8 cellular contexts compared by ENCODE assay signal in genomic region chr18:22347624-22348511, GRCh38.
DNase-seq lines count a peak whose midpoint lies in the region; ATAC-seq and TF ChIP-seq lines count a peak whose summit lies in the region.

No MANE protein-coding gene starts in this region.

- BruUV-seq in HCT116 (replicated peaks; lab: Mats Ljungman, UMichigan) = no TSS peak

- peaks cover 41% of the 10 kb centered on the region for H3K4me1 Mint-ChIP-seq in activated T-cell treated with anti-CD3 and anti-CD28 coated beads, Interleukin-2, amount 50 U/mL, for 4 hours (ENCODE audit: low read depth)

- RAD21 ChIA-PET in HCT116 (lab: Charles Lee; ENCODE audit: low non-redundant PET in 1 of 2, low total read pairs in 2 of 2, uncharacterized antibody in 2 of 2, unreplicated experiment in 2 of 2) = no interaction called here

- TF ChIP-seq POLR2A in HCT116 (IDR thresholded peaks at IDR 0.05; ENCODE audit: borderline replicate concordance, extremely low read depth, insufficient read depth, insufficient read length) = no peak
- TF ChIP-seq POLR2A in sigmoid colon (IDR thresholded peaks at IDR 0.05) = no peak

- H3K4me1 ChIP-seq in HCT116 (ENCODE audit: control insufficient read depth in 1 of 2, insufficient read depth in 2 of 2, low read length in 2 of 2) = peaks cover 25 to 40% of the 10 kb centered on the region in 2 experiments
- H3K4me1 ChIP-seq in hepatocyte (ENCODE audit: insufficient read depth) = peaks cover 39% of the 10 kb centered on the region
- peaks cover 0 to 28% (median 23%) of the 10 kb centered on the region in 4 donors for H3K4me1 ChIP-seq in sigmoid colon

- H3K36me3 Mint-ChIP-seq in activated T-cell treated with anti-CD3 and anti-CD28 coated beads, Interleukin-2, amount 50 U/mL, for 4 hours (ENCODE audit: insufficient read depth) = no peaks in the 10 kb centered on the region

- H3K27me3 ChIP-seq in HCT116 (ENCODE audit: insufficient read depth, low read length) (no peaks in the 10 kb centered on the region), hepatocyte (no peaks in the 10 kb centered on the region), sigmoid colon (peaks cover 0 to 7% (median 0%) of the 10 kb centered on the region in 3 donors)

- H3K27ac ChIP-seq in HCT116 (ENCODE audit: low read depth, low read length) (no peak overlapping the region; the same call in 1 of the 2 replicates), hepatocyte (peak overlapping the region; percentile 93), sigmoid colon (peak overlapping the region; percentile 45 to 79 (median 59))

- intact Hi-C loops in HCT116 (cut with micrococcal nuclease) = no loop called here
- intact Hi-C loops in sigmoid colon (cut with DNase I) = loop anchor here (5.0 to 10.0 kb wide), 2 partner anchors 153 to 181 kb away; partner anchors contain the start of gene GATA6

- H3K9me2 ChIP-seq in HCT116 (ENCODE audit: insufficient read depth) (no peaks in the 10 kb centered on the region), hepatocyte (replicated peaks; ENCODE audit: insufficient read depth) (no peaks in the 10 kb centered on the region)

- 9% methylated on average over 25 of the region's 25 CpGs for WGBS in hepatocyte (ENCODE audit: low lambda C conversion rate, missing lambda C conversion rate)
- 4 to 11% methylated on average over 25 of the region's 25 CpGs for WGBS in sigmoid colon, 2 donors

- no peaks in the 10 kb centered on the region for H3K9me3 ChIP-seq in HCT116 (ENCODE audit: control insufficient read depth in 1 of 2, insufficient read depth in 1 of 2, low read depth in 1 of 2, low read length in 2 of 2)
- no peaks in the 10 kb centered on the region for H3K9me3 ChIP-seq in hepatocyte (ENCODE audit: low read depth)
- no peaks in the 10 kb centered on the region for H3K9me3 ChIP-seq in sigmoid colon

- TF ChIP-seq CTCF in HCT116 (IDR thresholded peaks at IDR 0.05 in 2 of 3, conservative IDR thresholded peaks at IDR 0.05 in 1 of 3; ENCODE audit: borderline replicate concordance in 1 of 3, insufficient read depth in 1 of 3, low read depth in 2 of 3, low read length in 2 of 3) (no peak), hepatocyte (IDR thresholded peaks at IDR 0.05; ENCODE audit: poor library complexity) (no peak), sigmoid colon (IDR thresholded peaks at IDR 0.05) (no peak)

- peaks cover 37% of the 10 kb centered on the region for H3K27me3 Mint-ChIP-seq in activated T-cell treated with anti-CD3 and anti-CD28 coated beads, Interleukin-2, amount 50 U/mL, for 4 hours (ENCODE audit: low read depth)

- no peaks in the 10 kb centered on the region for H3K36me3 ChIP-seq in HCT116 (ENCODE audit: control insufficient read depth in 1 of 2, insufficient read depth in 2 of 2, low read length in 2 of 2)
- no peaks in the 10 kb centered on the region for H3K36me3 ChIP-seq in hepatocyte (replicated peaks; ENCODE audit: insufficient read depth, low read depth)
- no peaks in the 10 kb centered on the region for H3K36me3 ChIP-seq in sigmoid colon

- peak overlapping the region; percentile 73 for H3K4me3 Mint-ChIP-seq in activated T-cell treated with anti-CD3 and anti-CD28 coated beads, Interleukin-2, amount 50 U/mL, for 4 hours

- no peak for TF ChIP-seq EP300 in sigmoid colon (IDR thresholded peaks at IDR 0.05)

- CTCF ChIA-PET in HCT116 (lab: Charles Lee) = interaction anchor here (0.7 kb wide), 1 partner anchor 14 kb away, joined by 3 read pairs; no protein-coding TSS in a partner anchor

- no peaks in the 10 kb centered on the region for H4K20me1 ChIP-seq in HCT116 (ENCODE audit: insufficient read depth)
- H4K20me1 ChIP-seq in hepatocyte (ENCODE audit: insufficient read depth, poor library complexity, severe bottlenecking) = no peaks in the 10 kb centered on the region

- H3K79me2 ChIP-seq in HCT116 (ENCODE audit: insufficient read depth, low read length) (no peaks in the 10 kb centered on the region), hepatocyte (peaks cover 8% of the 10 kb centered on the region)

- POLR2A ChIA-PET in HCT116 (lab: Charles Lee) = no interaction called here

- H3K4me3 ChIP-seq in HCT116 (replicated peaks in 1 of 2; ENCODE audit: low read depth in 1 of 2, low read length in 2 of 2) = peak overlapping the region; percentile 24 to 34; a peak in 2 of 4 replicates
- H3K4me3 ChIP-seq in hepatocyte = peak overlapping the region; percentile 5
- peak overlapping the region; percentile 23 to 58 (median 51) for H3K4me3 ChIP-seq in sigmoid colon

- H3K9ac ChIP-seq in HCT116 (ENCODE audit: low read length) = no peak overlapping the region

- H2AFZ ChIP-seq in HCT116 (ENCODE audit: low read depth, low read length, poor library complexity, severe bottlenecking) (peak overlapping the region; percentile 92), hepatocyte (no peak overlapping the region)

- ATAC-seq in HCT116 (no peak), GM19035 (IDR thresholded peaks at IDR 0.05; ENCODE audit: unreplicated experiment) (no peak), HG02588 (IDR thresholded peaks at IDR 0.05; ENCODE audit: unreplicated experiment) (no peak)
- peak; percentile 33 to 46 for ATAC-seq in activated T-cell treated with anti-CD3 and anti-CD28 coated beads, Interleukin-2, amount 50 U/mL, for 4 hours

- peak overlapping the region; percentile 78 for H3K4me2 ChIP-seq in HCT116 (ENCODE audit: low read length)
- H3K4me2 ChIP-seq in hepatocyte = peak overlapping the region; percentile 78

- DNase-seq in HCT116 (ENCODE audit: low read depth, low spot score) (no peak), hepatocyte (ENCODE audit: low spot score) (peak; percentile 38), sigmoid colon (no peak), NCI-H2107 treated with DMSO at 0.1 percent for 48 hours (lab: John Stamatoyannopoulos, UW; ENCODE audit: unreplicated experiment) (no peak), RPMI8226 (no peak)
- no peak for DNase-seq in activated T-cell treated with anti-CD3 and anti-CD28 coated beads, Interleukin-2, amount 50 U/mL, for 4 hours

- peaks cover 6% of the 10 kb centered on the region for H3K9me3 Mint-ChIP-seq in activated T-cell treated with anti-CD3 and anti-CD28 coated beads, Interleukin-2, amount 50 U/mL, for 4 hours

- no peak for TF ChIP-seq RAD21 in HCT116 (IDR thresholded peaks at IDR 0.05; ENCODE audit: low read depth)

TF ChIP-seq in HCT116, 20 proteins besides CTCF, POLR2A, EP300 and RAD21:
- TF ChIP-seq EZH2phosphoT487 (IDR thresholded peaks at IDR 0.05; ENCODE audit: borderline replicate concordance) (no peak), SP1 (IDR thresholded peaks at IDR 0.05; ENCODE audit: low read depth) (no peak), FOSL1 (IDR thresholded peaks at IDR 0.05; ENCODE audit: low read depth) (no peak), EGR1 (IDR thresholded peaks at IDR 0.05; ENCODE audit: low read depth) (no peak), MAX (IDR thresholded peaks at IDR 0.05) (no peak), SRF (IDR thresholded peaks at IDR 0.05; ENCODE audit: low read depth) (no peak), JUND (IDR thresholded peaks at IDR 0.05) (no peak), REST (IDR thresholded peaks at IDR 0.05; ENCODE audit: low read depth) (no peak), ZFX (IDR thresholded peaks at IDR 0.05) (no peak)

Comparison
In these comparisons a context has a peak if more than half of its experiments do, and no peak if none do; other contexts are left out.
1. ATAC-seq: peak in activated T-cell treated with anti-CD3 and anti-CD28 coated beads, Interleukin-2, amount 50 U/mL, for 4 hours (2 of 2); none in HCT116 (single experiment), GM19035 (single experiment) and HG02588 (single experiment).
2. Peak in every context shown above with its lines, with median percentiles within 50 percentile points of each other: H3K4me3 ChIP-seq.